ENCODE assay signal across 8 cellular contexts in genomic region chr15:58770857-58771620, GRCh38. TPM values are rescaled to one million over a fixed set of nuclear protein-coding genes. Genes with fewer than 3 reads are reported as not detected.
DNase-seq lines count a peak whose midpoint lies in the region; ATAC-seq and TF ChIP-seq lines count a peak whose summit lies in the region.

MINDY2 (plus strand) TSS chr15:58771302; CDS start chr15:58771396, 94 bp downstream.

- H3K9ac ChIP-seq in mammary epithelial cell (ENCODE audit: insufficient read depth, low read length) (peak within 1 kb of the TSS; percentile 85), iPS-20b (ENCODE audit: low read depth, low read length) (peak within 1 kb of the TSS; percentile 80; the same call in 1 of the 2 replicates)

- peak within 1 kb of the TSS; percentile 91 for H3K27ac ChIP-seq in WERI-Rb-1
- H3K27ac ChIP-seq in mammary epithelial cell (ENCODE audit: insufficient read depth, low read depth, low read length): peak within 1 kb of the TSS; percentile 83
- H3K27ac ChIP-seq in iPS-20b (ENCODE audit: low read length): no peak within 1 kb of the TSS
- peak within 1 kb of the TSS; percentile 71 to 99 (median 94) for H3K27ac ChIP-seq in skin epidermis

- H3K79me2 ChIP-seq in mammary epithelial cell (ENCODE audit: insufficient read depth, low read length): peaks cover 48% of the 10 kb centered on the region

- no peaks in the 10 kb centered on the region for H4K20me1 ChIP-seq in mammary epithelial cell (ENCODE audit: insufficient read depth, low read length)

- TF ChIP-seq CTCF in WERI-Rb-1 (IDR thresholded peaks at IDR 0.05; ENCODE audit: low read depth, low read length) (peak; percentile 52), mammary epithelial cell (conservative IDR thresholded peaks at IDR 0.05 in 1 of 2, IDR thresholded peaks at IDR 0.05 in 1 of 2; ENCODE audit: extremely low read depth in 1 of 2, insufficient read depth in 1 of 2, low read depth in 1 of 2, low read length in 2 of 2) (peak in 1 of 2 donors; percentile 47)

- no TSS peak for BruUV-seq in mammary epithelial cell (replicated peaks; lab: Mats Ljungman, UMichigan)

- DNase-seq in AG08395 (ENCODE audit: low spot score): peak; percentile 96
- peak; percentile 98 for DNase-seq in NCI-H2227 (lab: John Stamatoyannopoulos, UW; ENCODE audit: unreplicated experiment)
- peak; percentile 98 for DNase-seq in WERI-Rb-1
- peak; percentile 99 for DNase-seq in mammary epithelial cell

- intact Hi-C loops in mammary epithelial cell (cut with micrococcal nuclease): loop anchor here (1.0 to 10.0 kb wide), 8 partner anchors 22 to 544 kb away; partner anchors contain the start of genes ADAM10 and SLTM

- in situ Hi-C loops in mammary epithelial cell (cut with MboI; ENCODE audit: low sequenced_read_pairs in 2 of 2): loop anchor here in 1 of 2 donors (25.0 kb wide), 1 partner anchor 534 kb away; no protein-coding TSS in a partner anchor

- 1% methylated on average over 30 of the region's 75 CpGs for WGBS in mammary epithelial cell (ENCODE audit: low coverage, missing lambda C conversion rate)

- H3K4me3 ChIP-seq in WERI-Rb-1 (ENCODE audit: low read depth, low read length): peak within 1 kb of the TSS; percentile 85
- H3K4me3 ChIP-seq in mammary epithelial cell (replicated peaks in 1 of 3; ENCODE audit: insufficient read depth in 1 of 3, low read depth in 2 of 3, low read length in 3 of 3): peak within 1 kb of the TSS; percentile 62 to 100 (median 73)
- H3K4me3 ChIP-seq in iPS-20b (ENCODE audit: low read length): peak within 1 kb of the TSS; percentile 96
- peak within 1 kb of the TSS; percentile 73 to 98 (median 87) for H3K4me3 ChIP-seq in skin epidermis

- peaks cover 6% of the 10 kb centered on the region; the same call in 1 of the 2 replicates for H3K36me3 ChIP-seq in WERI-Rb-1
- no peaks in the 10 kb centered on the region for H3K36me3 ChIP-seq in mammary epithelial cell (ENCODE audit: insufficient read depth, low read length)
- no peaks in the 10 kb centered on the region for H3K36me3 ChIP-seq in iPS-20b (ENCODE audit: insufficient read depth, low read depth, low read length)

- dilution Hi-C loops in mammary epithelial cell (cut with HindIII; ENCODE audit: low sequenced_read_pairs): no loop called here

- CTCF ChIA-PET in mammary epithelial cell (lab: Charles Lee; ENCODE audit: low non-redundant PET): interaction anchor here (0.5 to 1.8 kb wide), 6 partner anchors 21 to 758 kb away, joined by 3 to 18 read pairs (median 4); partner anchors contain the start of gene ADAM10

- H2AFZ ChIP-seq in mammary epithelial cell (ENCODE audit: low read depth, low read length): peak within 1 kb of the TSS; percentile 94

- peaks cover 14% of the 10 kb centered on the region for H3K4me1 ChIP-seq in mammary epithelial cell (ENCODE audit: insufficient read depth, low read length)
- H3K4me1 ChIP-seq in iPS-20b (ENCODE audit: insufficient read depth, low read length): peaks cover 18% of the 10 kb centered on the region; the same call in 1 of the 2 replicates

- H3K9me3 ChIP-seq in WERI-Rb-1 (ENCODE audit: severe bottlenecking) (no peaks in the 10 kb centered on the region), mammary epithelial cell (replicated peaks; ENCODE audit: insufficient read depth, low read length) (no peaks in the 10 kb centered on the region), iPS-20b (ENCODE audit: insufficient read depth, low read depth, low read length) (no peaks in the 10 kb centered on the region)

- ATAC-seq in GM18873 (IDR thresholded peaks at IDR 0.05; ENCODE audit: low FRiP score, unreplicated experiment): peak; percentile 78
- ATAC-seq in HG03139 (IDR thresholded peaks at IDR 0.05; ENCODE audit: unreplicated experiment): peak; percentile 95

- H3K27me3 ChIP-seq in WERI-Rb-1 (ENCODE audit: insufficient read depth, low read depth, severe bottlenecking) (no peaks in the 10 kb centered on the region), mammary epithelial cell (ENCODE audit: insufficient read depth, low read length) (no peaks in the 10 kb centered on the region), iPS-20b (ENCODE audit: insufficient read depth, low read length) (no peaks in the 10 kb centered on the region)

- peak within 1 kb of the TSS; percentile 97 for H3K4me2 ChIP-seq in mammary epithelial cell (ENCODE audit: insufficient read depth, low read depth, low read length)

RNA-seq across cellular contexts. Expression of gene MINDY2, which starts in this region (rescaled TPM):
- 10 to 100 TPM; 17.5 to 30.7 TPM for total RNA-seq in mammary epithelial cell
- polyA plus RNA-seq in mammary epithelial cell: 7.4 TPM
- polyA minus RNA-seq in mammary epithelial cell: 14.4 TPM
